Comparison of ENCODE assay signal across 8 cellular contexts in the genomic region with DNA sequence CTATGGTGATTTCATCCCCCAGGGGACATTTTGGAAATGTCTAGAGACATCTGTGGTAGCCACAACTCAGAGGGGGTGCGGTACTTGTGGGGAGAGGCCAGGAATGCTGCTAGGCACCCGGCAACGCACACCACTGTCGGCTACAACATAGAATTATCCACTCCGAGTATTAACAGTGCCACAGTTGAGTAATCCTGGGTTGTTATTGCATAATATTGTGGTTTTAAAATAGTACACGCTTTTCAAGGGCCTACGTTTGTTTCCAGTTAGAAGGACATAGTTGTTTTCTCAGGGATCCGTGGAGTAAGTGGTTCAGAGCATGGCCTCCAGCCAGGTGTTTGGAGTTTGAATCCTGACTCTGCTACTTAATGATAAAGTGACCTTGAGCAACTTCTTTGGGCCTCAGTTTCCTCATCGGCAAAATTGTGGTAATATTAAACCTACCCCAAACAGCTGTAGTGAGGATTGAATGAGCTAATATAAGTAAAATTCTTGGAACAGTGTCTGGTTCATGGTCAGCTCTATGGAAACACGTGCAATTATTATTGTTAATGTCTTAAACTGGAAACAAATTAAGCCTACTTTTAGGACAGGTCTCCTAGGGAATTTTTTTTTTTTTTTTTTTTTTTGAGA. TPM values are rescaled to one million over a fixed set of nuclear protein-coding genes. Genes with fewer than 3 reads are reported as not detected.
DNase-seq lines count a peak whose midpoint lies in the region; ATAC-seq, FAIRE-seq and TF ChIP-seq lines count a peak whose summit lies in the region.

No MANE protein-coding gene starts in this region.

- H3K79me2 ChIP-seq in astrocyte (ENCODE audit: insufficient read depth, low read length): no peaks in the 10 kb centered on the region

- peak overlapping the region; percentile 54 for H3K4me3 Mint-ChIP-seq in astrocyte (ENCODE audit: unreplicated experiment)

- peak overlapping the region; percentile 97 for H3K27ac Mint-ChIP-seq in astrocyte (ENCODE audit: unreplicated experiment)

- H3K4me2 ChIP-seq in astrocyte (ENCODE audit: low read length): peak overlapping the region; percentile 34

- H3K27ac ChIP-seq in astrocyte (ENCODE audit: low read depth, low read length) (peak overlapping the region; percentile 16), urinary bladder (ENCODE audit: low read depth) (peak overlapping the region; percentile 50)

- no peaks in the 10 kb centered on the region for H3K27me3 ChIP-seq in astrocyte (ENCODE audit: insufficient read depth, low read length)

- peak; percentile 67 for FAIRE-seq in astrocyte (lab: Jason Lieb, UNC)

- ATAC-seq in left lobe of liver (peak; percentile 85), HG03196 (IDR thresholded peaks at IDR 0.05; ENCODE audit: unreplicated experiment) (no peak), HG02623 (IDR thresholded peaks at IDR 0.05; ENCODE audit: unreplicated experiment) (no peak)

- no peak for TF ChIP-seq CTCF in astrocyte (IDR thresholded peaks at IDR 0.05; ENCODE audit: insufficient read depth, low read depth, low read length)

- no peaks in the 10 kb centered on the region for H4K20me1 ChIP-seq in astrocyte (ENCODE audit: insufficient read depth, low read length)

- no peak overlapping the region for H2AFZ ChIP-seq in astrocyte (ENCODE audit: low read depth, low read length)

- DNase-seq in EH (ENCODE audit: low read depth) (peak; percentile 99), Kasumi-1 (lab: John Stamatoyannopoulos, UW) (peak; percentile 18 to 30), astrocyte (ENCODE audit: low read depth) (peak; percentile 98), left lobe of liver (ENCODE audit: low spot score) (no peak), NCI-H1105 (lab: John Stamatoyannopoulos, UW) (no peak)

- H3K4me1 Mint-ChIP-seq in astrocyte (ENCODE audit: low read depth, unreplicated experiment): peaks cover 6% of the 10 kb centered on the region

- H3K9me3 ChIP-seq in astrocyte (ENCODE audit: insufficient read depth, low read depth, low read length): no peaks in the 10 kb centered on the region

- peaks cover 5% of the 10 kb centered on the region for H3K36me3 Mint-ChIP-seq in astrocyte (ENCODE audit: low read depth, unreplicated experiment)

- H3K4me1 ChIP-seq in astrocyte (ENCODE audit: insufficient read depth, low read length) (peaks cover 13% of the 10 kb centered on the region), urinary bladder (ENCODE audit: insufficient read depth) (no peaks in the 10 kb centered on the region)

- H3K9me3 Mint-ChIP-seq in astrocyte (ENCODE audit: unreplicated experiment): peaks cover 9% of the 10 kb centered on the region

- H3K9ac ChIP-seq in astrocyte (ENCODE audit: low read length): no peak overlapping the region

- H3K4me3 ChIP-seq in astrocyte (ENCODE audit: insufficient read depth, low read depth, low read length) (no peak overlapping the region), urinary bladder (ENCODE audit: low read depth, low read length) (no peak overlapping the region)

- no peaks in the 10 kb centered on the region for H3K36me3 ChIP-seq in astrocyte (ENCODE audit: insufficient read depth, low read length)
- H3K36me3 ChIP-seq in urinary bladder (ENCODE audit: insufficient read depth): no peaks in the 10 kb centered on the region

- H3K27me3 Mint-ChIP-seq in astrocyte (ENCODE audit: low read depth, unreplicated experiment): no peaks in the 10 kb centered on the region

- WGBS in urinary bladder: 18% methylated on average over 10 of the region's 10 CpGs

RNA-seq across cellular contexts. Expression of gene CYP27A1, which starts 24.5 kb away (rescaled TPM):
- total RNA-seq in astrocyte (3.9 and 4.3 TPM in 2 replicates), left lobe of liver (263 TPM), urinary bladder (10.3 TPM)
- 41.1 TPM for polyA plus RNA-seq in urinary bladder

RNA-seq across cellular contexts. Expression of gene PRKAG3, which starts 25.1 kb away (rescaled TPM):
- total RNA-seq in astrocyte: not detected in 2 replicates
- total RNA-seq in left lobe of liver: not detected
- total RNA-seq in urinary bladder: 1.2 TPM
- polyA plus RNA-seq in urinary bladder: not detected

RNA-seq across cellular contexts. Expression of gene WNT6, which starts 53.1 kb away (rescaled TPM):
- 1.3 and 2.6 TPM in 2 replicates for total RNA-seq in astrocyte
- total RNA-seq in left lobe of liver: 0.28 TPM
- total RNA-seq in urinary bladder: 0.16 TPM
- 3.0 TPM for polyA plus RNA-seq in urinary bladder

Comparison
In these comparisons a context has a peak if more than half of its experiments do, and no peak if none do; other contexts are left out.
1. DNase-seq: peak in EH (single experiment), Kasumi-1 (2 of 2) and astrocyte (single experiment); none in left lobe of liver (single experiment) and NCI-H1105 (single experiment).
2. RNA of gene CYP27A1, which starts 24.5 kb away (total RNA-seq): 263 TPM in left lobe of liver (single experiment); 10.3 TPM in urinary bladder (single experiment) and 3.9 to 4.3 TPM in astrocyte; every median in the first group is over 10 times any median in the second.